Comparison of ENCODE assay signal across 19 cellular contexts in genomic region chr7:17943006-17943405, GRCh38.
"Had no signal": no experiment of that assay in that cellular context is flagged by ENCODE, and none has a peak within 500 bp of the region (broad histone marks: within the 10 kb centered on the region; RNA-seq: fewer than 3 reads in every experiment).

No MANE protein-coding gene starts in this region.

- H3K9me3 ChIP-seq: esophagus muscularis mucosa, gastroesophageal sphincter, heart right ventricle, left lung, lower lobe of right lung, mucosa of descending colon had no signal

- H3K36me3 ChIP-seq: esophagus muscularis mucosa, gastroesophageal sphincter, heart right ventricle, left lung, lower lobe of right lung had no signal

- ATAC-seq: foreskin keratinocyte, gastroesophageal sphincter, heart right ventricle, left cardiac atrium, left lung, left ventricle myocardium superior, lower lobe of right lung, mucosa of descending colon had no signal

- H3K27me3 ChIP-seq: dorsolateral prefrontal cortex, esophagus muscularis mucosa, foreskin keratinocyte, gastroesophageal sphincter, heart right ventricle, left lung had no signal

- H3K36me3 Mint-ChIP-seq: mesothelial cell of epicardium had no signal

- H3K9me3 Mint-ChIP-seq: mesothelial cell of epicardium had no signal

- H3K4me3 Mint-ChIP-seq: mesothelial cell of epicardium had no signal

- DNase-seq: dermis blood vessel endothelial cell; dorsolateral prefrontal cortex; effector CD4-positive, alpha-beta T cell; effector memory CD4-positive, alpha-beta T cell; glutamatergic neuron; head of caudate nucleus; heart right ventricle; hippocampal formation; left cardiac atrium; left lung; left ventricle myocardium superior; lower lobe of right lung; mesenchymal stem cell had no signal

- H3K4me3 ChIP-seq: coronary artery, dorsolateral prefrontal cortex, esophagus muscularis mucosa, gastroesophageal sphincter, heart right ventricle, left lung, lower lobe of right lung, mucosa of descending colon had no signal

- H3K27ac ChIP-seq: coronary artery, dorsolateral prefrontal cortex, esophagus muscularis mucosa, foreskin keratinocyte, gastroesophageal sphincter, heart right ventricle, left lung, lower lobe of right lung had no signal
